ENCODE assay signal across 19 cellular contexts in the genomic region with DNA sequence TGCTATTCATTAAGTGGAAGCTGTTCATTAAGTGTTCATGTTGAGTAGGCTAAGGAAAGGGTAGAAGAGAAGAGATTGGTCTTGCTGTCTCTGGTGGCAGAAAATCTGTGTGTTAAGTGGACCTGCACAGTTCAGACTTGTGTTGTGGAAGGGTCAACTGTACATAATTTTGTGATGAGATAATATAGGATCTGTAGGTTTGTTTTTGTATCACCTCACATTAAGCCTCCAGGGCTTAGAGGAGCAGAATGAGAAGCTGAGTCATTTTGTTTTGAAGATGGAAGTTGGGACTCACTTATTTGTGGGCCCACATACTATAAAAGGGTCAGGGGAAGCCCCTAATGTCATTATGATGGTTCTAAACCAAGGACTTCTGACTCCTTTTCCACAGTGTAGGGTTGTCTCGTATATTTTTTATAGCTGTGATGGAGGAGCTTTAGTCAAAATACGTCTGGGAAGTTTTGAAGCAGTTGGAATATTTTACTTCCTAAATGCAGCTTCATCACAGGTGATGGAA. TPM values are rescaled to one million over a fixed set of nuclear protein-coding genes. Genes with fewer than 3 reads are reported as not detected.
DNase-seq lines count a peak whose midpoint lies in the region; ATAC-seq and TF ChIP-seq lines count a peak whose summit lies in the region.
"Had no signal": no experiment of that assay in that cellular context is flagged by ENCODE, and none has a peak within 500 bp of the region (broad histone marks: within the 10 kb centered on the region; RNA-seq: fewer than 3 reads in every experiment).

No MANE protein-coding gene starts in this region.

- no peaks in the 10 kb centered on the region for H3K9me3 ChIP-seq in mammary epithelial cell (replicated peaks; ENCODE audit: insufficient read depth, low read length)
- H3K9me3 ChIP-seq: BLaER1 treated with 17β-estradiol and CSF1 and Interleukin-3, amounts not matched to agents 10 nM and 100 nM had no signal

- no TSS peak for BruUV-seq in mammary epithelial cell (replicated peaks; lab: Mats Ljungman, UMichigan)

- H3K4me1 ChIP-seq in mammary epithelial cell (ENCODE audit: insufficient read depth, low read length) = peaks cover 14% of the 10 kb centered on the region

- H3K27me3 Mint-ChIP-seq in activated naive CD8-positive, alpha-beta T cell treated with anti-CD3 and anti-CD28 coated beads, Interleukin-2, amount 50 U/mL, for 24 hours = no peaks in the 10 kb centered on the region
- H3K27me3 Mint-ChIP-seq in activated naive CD8-positive, alpha-beta T cell treated with anti-CD3 and anti-CD28 coated beads for 36 hours = no peaks in the 10 kb centered on the region
- no peaks in the 10 kb centered on the region for H3K27me3 Mint-ChIP-seq in stimulated activated naive CD8-positive, alpha-beta T cell treated with anti-CD3 and anti-CD28 coated beads, Interleukin-15, amount 100 ng/mL, for 72 hours

- no peak overlapping the region for H3K9ac ChIP-seq in mammary epithelial cell (ENCODE audit: insufficient read depth, low read length)
- H3K9ac ChIP-seq: BLaER1 treated with 17β-estradiol and CSF1 and Interleukin-3, amounts not matched to agents 10 nM and 100 nM had no signal

- H2AFZ ChIP-seq in mammary epithelial cell (ENCODE audit: low read depth, low read length) = no peak overlapping the region

- peaks cover 5% of the 10 kb centered on the region for H3K36me3 ChIP-seq in mammary epithelial cell (ENCODE audit: insufficient read depth, low read length)

- H3K4me2 ChIP-seq in mammary epithelial cell (ENCODE audit: insufficient read depth, low read depth, low read length) = no peak overlapping the region
- H3K4me2 ChIP-seq: BLaER1 treated with 17β-estradiol and CSF1 and Interleukin-3, amounts not matched to agents 10 nM and 100 nM had no signal

- H3K27ac ChIP-seq in mammary epithelial cell (ENCODE audit: insufficient read depth, low read depth, low read length) = no peak overlapping the region
- H3K27ac ChIP-seq: BLaER1 treated with 17β-estradiol and CSF1 and Interleukin-3, amounts not matched to agents 10 nM and 100 nM; HL-60; SK-N-MC had no signal

- intact Hi-C loops in mammary epithelial cell (cut with micrococcal nuclease) = no loop called here

- no peak overlapping the region for H3K4me3 Mint-ChIP-seq in activated naive CD8-positive, alpha-beta T cell treated with anti-CD3 and anti-CD28 coated beads, Interleukin-2, amount 50 U/mL, for 24 hours
- H3K4me3 Mint-ChIP-seq in activated naive CD8-positive, alpha-beta T cell treated with anti-CD3 and anti-CD28 coated beads for 36 hours = no peak overlapping the region
- H3K4me3 Mint-ChIP-seq in stimulated activated naive CD8-positive, alpha-beta T cell treated with anti-CD3 and anti-CD28 coated beads, Interleukin-15, amount 100 ng/mL, for 72 hours = no peak overlapping the region
- H3K4me3 Mint-ChIP-seq: H9 had no signal

- no peaks in the 10 kb centered on the region for H4K20me1 ChIP-seq in mammary epithelial cell (ENCODE audit: insufficient read depth, low read length)

- peak; percentile 57 for ATAC-seq in activated naive CD8-positive, alpha-beta T cell treated with anti-CD3 and anti-CD28 coated beads, Interleukin-2, amount 50 U/mL, for 24 hours
- peak; percentile 59 for ATAC-seq in stimulated activated naive CD8-positive, alpha-beta T cell treated with anti-CD3 and anti-CD28 coated beads, Interleukin-15, amount 100 ng/mL, for 72 hours
- ATAC-seq in GM18861 (IDR thresholded peaks at IDR 0.05; ENCODE audit: unreplicated experiment) (no peak), GM21381 (IDR thresholded peaks at IDR 0.05; ENCODE audit: unreplicated experiment) (no peak)

- WGBS in mammary epithelial cell (ENCODE audit: low coverage, missing lambda C conversion rate) = 100% methylated on average over 2 of the region's 2 CpGs

- in situ Hi-C loops in mammary epithelial cell (cut with MboI; ENCODE audit: low sequenced_read_pairs in 2 of 2) = no loop called here

- H3K36me3 Mint-ChIP-seq in activated naive CD8-positive, alpha-beta T cell treated with anti-CD3 and anti-CD28 coated beads, Interleukin-2, amount 50 U/mL, for 24 hours (ENCODE audit: low read depth) = peaks cover 29% of the 10 kb centered on the region
- peaks cover 17% of the 10 kb centered on the region for H3K36me3 Mint-ChIP-seq in activated naive CD8-positive, alpha-beta T cell treated with anti-CD3 and anti-CD28 coated beads for 36 hours

- DNase-seq in activated naive CD8-positive, alpha-beta T cell treated with anti-CD3 and anti-CD28 coated beads, Interleukin-2, amount 50 U/mL, for 24 hours = no peak
- DNase-seq in activated naive CD8-positive, alpha-beta T cell treated with anti-CD3 and anti-CD28 coated beads for 36 hours = no peak
- peak; percentile 29 for DNase-seq in NCI-H226
- DNase-seq in mammary epithelial cell = peak; percentile 44
- DNase-seq in stimulated activated naive CD8-positive, alpha-beta T cell treated with anti-CD3 and anti-CD28 coated beads, Interleukin-15, amount 100 ng/mL, for 72 hours = no peak
- DNase-seq in OCI-M1 (lab: John Stamatoyannopoulos, UW) = no peak
- DNase-seq: DND-41, H9, MV-4-11, NCI-H1417, NCI-H1930, NCI-H2171, NCI-H510A, NCI-H774 had no signal

- no peaks in the 10 kb centered on the region for H3K9me3 Mint-ChIP-seq in activated naive CD8-positive, alpha-beta T cell treated with anti-CD3 and anti-CD28 coated beads, Interleukin-2, amount 50 U/mL, for 24 hours
- no peaks in the 10 kb centered on the region for H3K9me3 Mint-ChIP-seq in activated naive CD8-positive, alpha-beta T cell treated with anti-CD3 and anti-CD28 coated beads for 36 hours
- no peaks in the 10 kb centered on the region for H3K9me3 Mint-ChIP-seq in stimulated activated naive CD8-positive, alpha-beta T cell treated with anti-CD3 and anti-CD28 coated beads, Interleukin-15, amount 100 ng/mL, for 72 hours
- H3K9me3 Mint-ChIP-seq: H9 had no signal

- dilution Hi-C loops in mammary epithelial cell (cut with HindIII; ENCODE audit: low sequenced_read_pairs) = no loop called here

- peaks cover 11% of the 10 kb centered on the region for H3K79me2 ChIP-seq in mammary epithelial cell (ENCODE audit: insufficient read depth, low read length)

- no peak overlapping the region for H3K4me3 ChIP-seq in mammary epithelial cell (replicated peaks in 1 of 3; ENCODE audit: insufficient read depth in 1 of 3, low read depth in 2 of 3, low read length in 3 of 3)
- H3K4me3 ChIP-seq: BLaER1 treated with 17β-estradiol and CSF1 and Interleukin-3, amounts not matched to agents 10 nM and 100 nM; SK-N-MC had no signal

- no peak overlapping the region for H3K27ac Mint-ChIP-seq in activated naive CD8-positive, alpha-beta T cell treated with anti-CD3 and anti-CD28 coated beads, Interleukin-2, amount 50 U/mL, for 24 hours
- H3K27ac Mint-ChIP-seq in activated naive CD8-positive, alpha-beta T cell treated with anti-CD3 and anti-CD28 coated beads for 36 hours = no peak overlapping the region
- peak overlapping the region in 1 of 2 donors; percentile 30 for H3K27ac Mint-ChIP-seq in stimulated activated naive CD8-positive, alpha-beta T cell treated with anti-CD3 and anti-CD28 coated beads, Interleukin-15, amount 100 ng/mL, for 72 hours

- H3K27me3 ChIP-seq in mammary epithelial cell (ENCODE audit: insufficient read depth, low read length) = no peaks in the 10 kb centered on the region
- H3K27me3 ChIP-seq: BLaER1 treated with 17β-estradiol and CSF1 and Interleukin-3, amounts not matched to agents 10 nM and 100 nM had no signal

- H3K4me1 Mint-ChIP-seq in activated naive CD8-positive, alpha-beta T cell treated with anti-CD3 and anti-CD28 coated beads, Interleukin-2, amount 50 U/mL, for 24 hours = peaks cover 10% of the 10 kb centered on the region
- H3K4me1 Mint-ChIP-seq in activated naive CD8-positive, alpha-beta T cell treated with anti-CD3 and anti-CD28 coated beads for 36 hours = peaks cover 13% of the 10 kb centered on the region
- no peaks in the 10 kb centered on the region for H3K4me1 Mint-ChIP-seq in stimulated activated naive CD8-positive, alpha-beta T cell treated with anti-CD3 and anti-CD28 coated beads, Interleukin-15, amount 100 ng/mL, for 72 hours
- H3K4me1 Mint-ChIP-seq: H9 had no signal

- CTCF ChIA-PET in mammary epithelial cell (lab: Charles Lee; ENCODE audit: low non-redundant PET) = no interaction called here

- TF ChIP-seq CTCF in mammary epithelial cell (conservative IDR thresholded peaks at IDR 0.05 in 1 of 2, IDR thresholded peaks at IDR 0.05 in 1 of 2; ENCODE audit: extremely low read depth in 1 of 2, insufficient read depth in 1 of 2, low read depth in 1 of 2, low read length in 2 of 2) = no peak

RNA-seq across cellular contexts. Expression of a gene that starts 18.2 kb away (rescaled TPM):
- total RNA-seq in activated naive CD8-positive, alpha-beta T cell treated with anti-CD3 and anti-CD28 coated beads for 36 hours = 10 to 100 TPM; 41.8 to 48.8 TPM
- total RNA-seq in mammary epithelial cell = 10 to 100 TPM; 21.2 to 26.3 TPM
- 7.9 TPM for polyA plus RNA-seq in mammary epithelial cell
- 27.8 TPM for polyA minus RNA-seq in mammary epithelial cell

RNA-seq across cellular contexts. Expression of a gene that starts 18.3 kb away (rescaled TPM):
- 10 to 100 TPM; 60.5 to 64.1 TPM for total RNA-seq in activated naive CD8-positive, alpha-beta T cell treated with anti-CD3 and anti-CD28 coated beads for 36 hours
- total RNA-seq in mammary epithelial cell = 10 to 100 TPM; 44.3 to 56.2 TPM
- polyA plus RNA-seq in mammary epithelial cell = 31.5 TPM
- polyA minus RNA-seq in mammary epithelial cell = 7.1 TPM

RNA-seq across cellular contexts. Expression of a gene that starts 39.9 kb away (rescaled TPM):
- 1 to 10 TPM; 9.7 to 9.9 TPM for total RNA-seq in activated naive CD8-positive, alpha-beta T cell treated with anti-CD3 and anti-CD28 coated beads for 36 hours
- 1 to 10 TPM; 4.6 to 8.8 TPM for total RNA-seq in mammary epithelial cell
- polyA plus RNA-seq in mammary epithelial cell = 5.0 TPM
- not detected for polyA minus RNA-seq in mammary epithelial cell

Comparison
In these comparisons a context has a peak if more than half of its experiments do, and no peak if none do; other contexts are left out.
1. ATAC-seq: peak in activated naive CD8-positive, alpha-beta T cell treated with anti-CD3 and anti-CD28 coated beads, Interleukin-2, amount 50 U/mL, for 24 hours (single experiment) and stimulated activated naive CD8-positive, alpha-beta T cell treated with anti-CD3 and anti-CD28 coated beads, Interleukin-15, amount 100 ng/mL, for 72 hours (single experiment); none in GM18861 (single experiment) and GM21381 (single experiment).
2. DNase-seq: peak in NCI-H226 (single experiment) and mammary epithelial cell (single experiment); none in activated naive CD8-positive, alpha-beta T cell treated with anti-CD3 and anti-CD28 coated beads, Interleukin-2, amount 50 U/mL, for 24 hours (single experiment), activated naive CD8-positive, alpha-beta T cell treated with anti-CD3 and anti-CD28 coated beads for 36 hours (single experiment), stimulated activated naive CD8-positive, alpha-beta T cell treated with anti-CD3 and anti-CD28 coated beads, Interleukin-15, amount 100 ng/mL, for 72 hours (0 of 2) and OCI-M1 (single experiment).